10 cellular contexts compared by ENCODE assay signal in genomic region chr20:46407671-46407996, GRCh38. TPM values are rescaled to one million over a fixed set of nuclear protein-coding genes. Genes with fewer than 3 reads are reported as not detected.
DNase-seq lines count a peak whose midpoint lies in the region; ATAC-seq and TF ChIP-seq lines count a peak whose summit lies in the region.
"Had no signal": no experiment of that assay in that cellular context is flagged by ENCODE, and none has a peak within 500 bp of the region (broad histone marks: within the 10 kb centered on the region; RNA-seq: fewer than 3 reads in every experiment).

No MANE protein-coding gene starts in this region.

- TF ChIP-seq POLR2A in ovary (IDR thresholded peaks at IDR 0.05): no peak

- H3K27ac ChIP-seq in muscle layer of duodenum (ENCODE audit: low read length): no peak overlapping the region
- no peak overlapping the region for H3K27ac ChIP-seq in ovary

- H3K4me3 Mint-ChIP-seq in stimulated activated naive CD8-positive, alpha-beta T cell treated with anti-CD3 and anti-CD28 coated beads, Interleukin-15, Interleukin-2, amounts not matched to agents 100 ng/mL and 50 ng/mL, for 24 hours: peak overlapping the region; percentile 86
- H3K4me3 Mint-ChIP-seq in activated naive CD8-positive, alpha-beta T cell treated with anti-CD3 and anti-CD28 coated beads, Interleukin-2, amount 10 ng/mL, durations not matched to agents 7 days and 5 days: peak overlapping the region; percentile 94

- no peak overlapping the region for H3K27ac Mint-ChIP-seq in stimulated activated naive CD8-positive, alpha-beta T cell treated with anti-CD3 and anti-CD28 coated beads, Interleukin-15, Interleukin-2, amounts not matched to agents 100 ng/mL and 50 ng/mL, for 24 hours
- no peak overlapping the region for H3K27ac Mint-ChIP-seq in activated naive CD8-positive, alpha-beta T cell treated with anti-CD3 and anti-CD28 coated beads, Interleukin-2, amount 10 ng/mL, durations not matched to agents 7 days and 5 days

- H3K9me3 Mint-ChIP-seq in stimulated activated naive CD8-positive, alpha-beta T cell treated with anti-CD3 and anti-CD28 coated beads, Interleukin-15, Interleukin-2, amounts not matched to agents 100 ng/mL and 50 ng/mL, for 24 hours: no peaks in the 10 kb centered on the region
- no peaks in the 10 kb centered on the region for H3K9me3 Mint-ChIP-seq in activated naive CD8-positive, alpha-beta T cell treated with anti-CD3 and anti-CD28 coated beads, Interleukin-2, amount 10 ng/mL, durations not matched to agents 7 days and 5 days

- H3K9me3 ChIP-seq in muscle layer of duodenum (ENCODE audit: control insufficient read depth in 1 of 2, low read length in 2 of 2): no peaks in the 10 kb centered on the region
- no peaks in the 10 kb centered on the region for H3K9me3 ChIP-seq in ovary
- H3K9me3 ChIP-seq: heart right ventricle, suprapubic skin had no signal

- intact Hi-C loops in ovary (cut with DNase I): no loop called here

- no peak for TF ChIP-seq EP300 in ovary (IDR thresholded peaks at IDR 0.05)

- TF ChIP-seq CTCF in ovary (IDR thresholded peaks at IDR 0.05): no peak

- no peak for ATAC-seq in stimulated activated naive CD8-positive, alpha-beta T cell treated with anti-CD3 and anti-CD28 coated beads, Interleukin-15, Interleukin-2, amounts not matched to agents 100 U/mL and 50 U/mL, for 24 hours
- ATAC-seq in activated naive CD8-positive, alpha-beta T cell treated with anti-CD3 and anti-CD28 coated beads, Interleukin-2, amount 10 ng/mL, durations not matched to agents 7 days and 5 days (ENCODE audit: low read depth): no peak
- ATAC-seq in HG02763 (IDR thresholded peaks at IDR 0.05; ENCODE audit: unreplicated experiment): no peak
- no peak for ATAC-seq in HG03342 (IDR thresholded peaks at IDR 0.05; ENCODE audit: unreplicated experiment)

- DNase-seq in stimulated activated naive CD8-positive, alpha-beta T cell treated with anti-CD3 and anti-CD28 coated beads, Interleukin-15, Interleukin-2, amounts not matched to agents 100 U/mL and 50 U/mL, for 24 hours: no peak
- no peak for DNase-seq in activated naive CD8-positive, alpha-beta T cell treated with anti-CD3 and anti-CD28 coated beads, Interleukin-2, amount 10 ng/mL, durations not matched to agents 7 days and 5 days
- no peak for DNase-seq in ovary
- no peak for DNase-seq in ureter (ENCODE audit: low spot score)

- H3K4me1 ChIP-seq in muscle layer of duodenum (ENCODE audit: control insufficient read depth in 1 of 2, insufficient read depth in 2 of 2, low read length in 2 of 2) (peaks cover 11 to 30% of the 10 kb centered on the region in 2 donors), ovary (ENCODE audit: insufficient read depth) (peaks cover 15% of the 10 kb centered on the region)

- H3K36me3 ChIP-seq in muscle layer of duodenum (ENCODE audit: control insufficient read depth in 1 of 2, insufficient read depth in 2 of 2, low read length in 2 of 2): no peaks in the 10 kb centered on the region
- no peaks in the 10 kb centered on the region for H3K36me3 ChIP-seq in ovary
- H3K36me3 ChIP-seq: suprapubic skin had no signal

- POLR2A ChIA-PET in activated naive CD8-positive, alpha-beta T cell treated with anti-CD3 and anti-CD28 coated beads, Interleukin-2, amount 10 ng/mL, durations not matched to agents 7 days and 5 days (lab: Charles Lee): interaction anchor here (3.1 kb wide), 1 partner anchor 43 kb away, joined by 57 read pairs; no protein-coding TSS in a partner anchor

- H3K4me1 Mint-ChIP-seq in stimulated activated naive CD8-positive, alpha-beta T cell treated with anti-CD3 and anti-CD28 coated beads, Interleukin-15, Interleukin-2, amounts not matched to agents 100 ng/mL and 50 ng/mL, for 24 hours (ENCODE audit: low read depth): peaks cover 55% of the 10 kb centered on the region
- peaks cover 50% of the 10 kb centered on the region for H3K4me1 Mint-ChIP-seq in activated naive CD8-positive, alpha-beta T cell treated with anti-CD3 and anti-CD28 coated beads, Interleukin-2, amount 10 ng/mL, durations not matched to agents 7 days and 5 days

- H3K27me3 Mint-ChIP-seq in stimulated activated naive CD8-positive, alpha-beta T cell treated with anti-CD3 and anti-CD28 coated beads, Interleukin-15, Interleukin-2, amounts not matched to agents 100 ng/mL and 50 ng/mL, for 24 hours: no peaks in the 10 kb centered on the region
- peaks cover 2% of the 10 kb centered on the region for H3K27me3 Mint-ChIP-seq in activated naive CD8-positive, alpha-beta T cell treated with anti-CD3 and anti-CD28 coated beads, Interleukin-2, amount 10 ng/mL, durations not matched to agents 7 days and 5 days

- 44 to 47% (median 46%) methylated on average over 4 of the region's 4 CpGs for WGBS in ovary, 3 donors

- H3K27me3 ChIP-seq in muscle layer of duodenum (ENCODE audit: low read depth, low read length) (no peaks in the 10 kb centered on the region), ovary (no peaks in the 10 kb centered on the region)
- H3K27me3 ChIP-seq: heart right ventricle, suprapubic skin had no signal

- H3K36me3 Mint-ChIP-seq in stimulated activated naive CD8-positive, alpha-beta T cell treated with anti-CD3 and anti-CD28 coated beads, Interleukin-15, Interleukin-2, amounts not matched to agents 100 ng/mL and 50 ng/mL, for 24 hours (ENCODE audit: low read depth): peaks cover 7% of the 10 kb centered on the region
- peaks cover 6% of the 10 kb centered on the region for H3K36me3 Mint-ChIP-seq in activated naive CD8-positive, alpha-beta T cell treated with anti-CD3 and anti-CD28 coated beads, Interleukin-2, amount 10 ng/mL, durations not matched to agents 7 days and 5 days

- H3K4me3 ChIP-seq in muscle layer of duodenum (ENCODE audit: low read depth in 1 of 2, low read length in 2 of 2): peak overlapping the region; percentile 80 to 88
- H3K4me3 ChIP-seq in ovary: no peak overlapping the region

RNA-seq across cellular contexts. Expression of gene ELMO2, which starts 1.2 kb away (rescaled TPM):
- total RNA-seq in activated naive CD8-positive, alpha-beta T cell treated with anti-CD3 and anti-CD28 coated beads, Interleukin-2, amount 10 ng/mL, durations not matched to agents 7 days and 5 days: 10 to 100 TPM; 66.8 to 75.2 TPM
- total RNA-seq in ovary (10 to 100 TPM; 20.1 to 51.7 (median 41.0) TPM), ureter (60.4 TPM)
- 10 to 100 TPM; 19.1 to 57.6 TPM for polyA plus RNA-seq in ovary
